8 cellular contexts compared by ENCODE assay signal in the genomic region with DNA sequence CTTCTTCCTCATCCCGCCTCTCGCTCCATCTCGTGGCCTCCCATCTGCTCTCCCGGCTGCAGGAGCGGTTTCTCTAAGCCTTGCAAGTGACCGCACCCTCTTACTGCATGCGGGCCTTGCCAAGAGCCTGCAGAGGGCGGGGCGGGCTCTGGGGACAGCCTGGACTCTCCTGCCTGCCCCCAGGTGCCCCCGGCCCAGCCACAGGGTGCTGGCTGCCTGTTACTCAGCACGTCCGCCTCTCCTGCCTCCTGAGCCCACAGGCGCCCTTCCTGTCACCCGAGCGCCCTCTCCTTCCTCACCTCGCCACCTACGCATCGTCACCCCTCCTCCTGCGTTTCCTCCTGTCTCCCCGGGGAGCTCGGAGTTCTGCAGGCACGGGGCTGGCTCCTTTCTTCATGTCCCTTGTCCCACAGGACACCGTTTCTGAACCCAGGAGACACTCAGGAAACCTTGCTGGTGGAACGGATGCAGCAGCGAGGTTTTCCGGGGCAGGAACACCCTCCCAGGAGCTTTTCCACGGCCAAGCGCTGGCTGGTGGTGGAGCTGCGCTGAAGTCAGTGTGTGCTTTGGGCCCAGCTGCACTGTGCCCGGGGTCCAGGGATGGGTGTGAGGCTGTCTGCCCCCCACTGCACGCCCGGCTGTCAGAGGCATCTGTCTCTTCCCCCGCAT. TPM values are rescaled to one million over a fixed set of nuclear protein-coding genes. Genes with fewer than 3 reads are reported as not detected.
DNase-seq lines count a peak whose midpoint lies in the region; ATAC-seq, FAIRE-seq and TF ChIP-seq lines count a peak whose summit lies in the region.

No MANE protein-coding gene starts in this region.

- 0 out of 2 replicates have a peak, but pooled peaks cover 7% of the 10 kb centered on the region for H4K20me1 ChIP-seq in MM.1S (ENCODE audit: insufficient read depth, low read length)

- no peak overlapping the region for H3K4me3 ChIP-seq in MM.1S (ENCODE audit: low read length)

- H3K27ac ChIP-seq in MM.1S (ENCODE audit: low read length): no peak overlapping the region

- H3K4me2 ChIP-seq in MM.1S (ENCODE audit: low read depth, low read length): no peak overlapping the region

- no peak overlapping the region for H2AFZ ChIP-seq in MM.1S (ENCODE audit: low read length)

- TF ChIP-seq CTCF in MM.1S (IDR thresholded peaks at IDR 0.05; ENCODE audit: low read length): no peak

- H3F3A ChIP-seq in MM.1S (ENCODE audit: insufficient read depth, low read length): no peaks in the 10 kb centered on the region

- H3K36me3 ChIP-seq in MM.1S (replicated peaks; ENCODE audit: insufficient read depth, low read length): no peaks in the 10 kb centered on the region

- peak; percentile 94 for DNase-seq in RCC 7860 (ENCODE audit: low spot score)
- DNase-seq in activated gamma-delta T cell treated with anti-CD3 and anti-CD28 coated beads, Interleukin-2, amount 50 U/mL, for 16 hours (ENCODE audit: low read depth): peak; percentile 59
- peak; percentile 51 for DNase-seq in left lobe of liver (ENCODE audit: low spot score)
- DNase-seq in stimulated activated CD8-positive, alpha-beta memory T cell treated with anti-CD3 and anti-CD28 coated beads, Interleukin-12 subunit alpha, Interleukin-12 subunit beta, amount 100 ng/mL, for 4 hours (ENCODE audit: low read depth): peak; percentile 54
- no peak for DNase-seq in MM.1S
- no peak for DNase-seq in NCI-H187 treated with DMSO at 0.1 percent for 48 hours (lab: John Stamatoyannopoulos, UW)

- H3K9me2 ChIP-seq in MM.1S (replicated peaks; ENCODE audit: insufficient read depth, low read length): no peaks in the 10 kb centered on the region

- H3K9ac ChIP-seq in MM.1S (ENCODE audit: low read length): no peak overlapping the region

- no peaks in the 10 kb centered on the region for H3K9me3 ChIP-seq in MM.1S (replicated peaks; ENCODE audit: insufficient read depth, low read length)

- peak; percentile 52 for ATAC-seq in GM18505 (IDR thresholded peaks at IDR 0.05; ENCODE audit: unreplicated experiment)
- peak; percentile 62 for ATAC-seq in HG02798 (IDR thresholded peaks at IDR 0.05; ENCODE audit: poor library complexity, unreplicated experiment)
- ATAC-seq in left lobe of liver: no peak

- peaks cover 99% of the 10 kb centered on the region for H3K79me2 ChIP-seq in MM.1S (ENCODE audit: low read length)

- no peak for TF ChIP-seq POLR2A in GM18505 (IDR thresholded peaks at IDR 0.05; ENCODE audit: borderline replicate concordance, extremely low read depth, insufficient read depth, insufficient read length)

- FAIRE-seq in RCC 7860 (lab: Jason Lieb, UNC): peak; percentile 77

- H3K4me1 ChIP-seq in MM.1S (ENCODE audit: low read length): peaks cover 14% of the 10 kb centered on the region

- H3K27me3 ChIP-seq in MM.1S (replicated peaks; ENCODE audit: insufficient read depth, low read length): no peaks in the 10 kb centered on the region

RNA-seq across cellular contexts. Expression of a gene that starts 28.5 kb away (rescaled TPM):
- total RNA-seq in left lobe of liver: 27.5 TPM

Comparison
In these comparisons a context has a peak if more than half of its experiments do, and no peak if none do; other contexts are left out.
1. DNase-seq: peak in RCC 7860 (single experiment), activated gamma-delta T cell treated with anti-CD3 and anti-CD28 coated beads, Interleukin-2, amount 50 U/mL, for 16 hours (single experiment), left lobe of liver (single experiment) and stimulated activated CD8-positive, alpha-beta memory T cell treated with anti-CD3 and anti-CD28 coated beads, Interleukin-12 subunit alpha, Interleukin-12 subunit beta, amount 100 ng/mL, for 4 hours (single experiment); none in MM.1S (single experiment) and NCI-H187 treated with DMSO at 0.1 percent for 48 hours (single experiment).